Comparison of ENCODE assay signal across 12 cellular contexts in the genomic region with DNA sequence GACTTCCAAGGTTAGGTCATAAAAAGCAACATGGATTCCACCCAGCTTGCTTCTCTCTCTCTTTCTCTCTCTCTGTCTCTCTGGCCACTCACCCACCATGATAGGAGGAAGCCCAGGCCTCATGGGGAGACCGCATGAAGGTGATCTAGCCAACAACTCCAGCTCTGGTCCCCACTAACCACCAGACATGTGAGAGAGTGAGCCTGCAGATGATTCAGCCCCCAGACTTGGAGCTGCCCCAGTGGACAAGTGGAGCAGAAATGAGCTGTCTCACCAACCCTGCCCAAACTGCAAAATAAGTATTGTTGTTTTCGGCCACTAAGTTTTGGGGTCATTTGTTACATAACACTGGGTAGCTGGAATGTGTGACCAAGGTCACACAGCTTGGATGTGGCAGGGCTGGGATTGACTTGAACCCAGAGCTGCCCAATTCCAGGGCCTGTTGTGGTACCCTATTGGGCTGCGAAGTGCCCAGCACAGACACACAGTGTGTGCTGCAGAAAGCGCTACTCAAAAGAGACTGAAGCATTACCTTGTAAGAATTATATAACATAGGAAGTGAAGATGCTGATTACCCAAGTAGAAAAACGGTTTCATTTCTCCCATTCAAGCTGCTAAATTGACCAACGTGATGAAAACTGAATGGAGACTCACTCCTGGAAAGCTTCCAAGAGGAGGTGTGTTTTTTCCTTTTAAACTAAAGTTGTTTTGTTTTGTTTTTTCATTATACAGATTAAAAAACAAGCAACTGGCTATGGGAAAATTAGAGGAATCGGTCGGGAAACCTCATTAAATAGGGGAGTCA. TPM values are rescaled to one million over a fixed set of nuclear protein-coding genes. Genes with fewer than 3 reads are reported as not detected.
DNase-seq lines count a peak whose midpoint lies in the region; TF ChIP-seq lines count a peak whose summit lies in the region.
"Had no signal": no experiment of that assay in that cellular context is flagged by ENCODE, and none has a peak within 500 bp of the region (broad histone marks: within the 10 kb centered on the region; RNA-seq: fewer than 3 reads in every experiment).

No MANE protein-coding gene starts in this region.

- no peak for TF ChIP-seq POLR2A in suprapubic skin (IDR thresholded peaks at IDR 0.05)

- H3K36me3 Mint-ChIP-seq in activated CD4-positive, alpha-beta T cell treated with anti-CD3 and anti-CD28 coated beads, Interleukin-2, amount 10 ng/mL, durations not matched to agents 24 days and 14 days (ENCODE audit: low read depth), result peaks cover 1% of the 10 kb centered on the region

- peaks cover 25% of the 10 kb centered on the region for H3K27me3 Mint-ChIP-seq in activated CD4-positive, alpha-beta T cell treated with anti-CD3 and anti-CD28 coated beads, Interleukin-2, amount 10 ng/mL, durations not matched to agents 24 days and 14 days

- DNase-seq in Caki2 (ENCODE audit: low read depth) (peak; percentile 85), HK-2 (ENCODE audit: unreplicated experiment) (peak; percentile 40), adipocyte (ENCODE audit: low read depth) (peak; percentile 15), mesenchymal stem cell (no peak), suprapubic skin (ENCODE audit: low spot score in 2 of 2) (no peak), activated T-cell treated with anti-CD3 and anti-CD28 coated beads for 4 hours (no peak)
- DNase-seq in activated CD8-positive, alpha-beta memory T cell treated with anti-CD3 and anti-CD28 coated beads, Interleukin-2, amount 50 U/mL, for 48 hours, result no peak
- DNase-seq in activated CD4-positive, alpha-beta T cell treated with anti-CD3 and anti-CD28 coated beads, Interleukin-2, amount 10 ng/mL, durations not matched to agents 24 days and 14 days, result no peak
- DNase-seq: Caco-2, NCI-H2171 had no signal

- no peak overlapping the region for H3K4me3 Mint-ChIP-seq in activated CD4-positive, alpha-beta T cell treated with anti-CD3 and anti-CD28 coated beads, Interleukin-2, amount 10 ng/mL, durations not matched to agents 24 days and 14 days

- peaks cover 8% of the 10 kb centered on the region for H3K4me1 Mint-ChIP-seq in activated CD4-positive, alpha-beta T cell treated with anti-CD3 and anti-CD28 coated beads, Interleukin-2, amount 10 ng/mL, durations not matched to agents 24 days and 14 days

- 98% methylated on average over 7 of the region's 8 CpGs for WGBS in mesenchymal stem cell
- WGBS in suprapubic skin, result 65% methylated on average over 8 of the region's 8 CpGs

- H3K18ac ChIP-seq in mesenchymal stem cell (ENCODE audit: low read depth in 1 of 2, low read length in 2 of 2), result no peak overlapping the region

- H3K36me3 ChIP-seq in adipocyte (ENCODE audit: control insufficient read depth, insufficient read depth, low read length, severe bottlenecking) (no peaks in the 10 kb centered on the region), mesenchymal stem cell (ENCODE audit: control insufficient read depth in 1 of 2, insufficient read depth in 2 of 2, low read depth in 1 of 2, low read length in 2 of 2) (no peaks in the 10 kb centered on the region), suprapubic skin (no peaks in the 10 kb centered on the region)
- H3K36me3 ChIP-seq: ascending aorta had no signal

- intact Hi-C loops in activated CD4-positive, alpha-beta T cell treated with anti-CD3 and anti-CD28 coated beads, Interleukin-2, amount 10 ng/mL, durations not matched to agents 24 days and 14 days (cut with micrococcal nuclease), result no loop called here

- H3K4me3 ChIP-seq in adipocyte (ENCODE audit: low read length), result no peak overlapping the region
- H3K4me3 ChIP-seq in mesenchymal stem cell (ENCODE audit: insufficient read depth in 1 of 2, low read depth in 1 of 2, low read length in 2 of 2), result no peak overlapping the region
- H3K4me3 ChIP-seq in suprapubic skin, result no peak overlapping the region
- H3K4me3 ChIP-seq: ascending aorta had no signal

- H3K4me1 ChIP-seq in adipocyte (ENCODE audit: control insufficient read depth, insufficient read depth, low read length) (peaks cover 4% of the 10 kb centered on the region), mesenchymal stem cell (ENCODE audit: control insufficient read depth, insufficient read depth, low read depth, low read length) (peaks cover 24% of the 10 kb centered on the region), suprapubic skin (peaks cover 27% of the 10 kb centered on the region)

- H2BK12ac ChIP-seq in mesenchymal stem cell (ENCODE audit: low read length in 2 of 2), result no peak overlapping the region

- no peak overlapping the region for H4K91ac ChIP-seq in mesenchymal stem cell (ENCODE audit: low read length)

- no peak overlapping the region for H3K4me2 ChIP-seq in mesenchymal stem cell (ENCODE audit: low read length, poor library complexity, severe bottlenecking)
- H3K4me2 ChIP-seq: KMS-11 had no signal

- H3K9me3 ChIP-seq in adipocyte (ENCODE audit: control insufficient read depth, low read length) (no peaks in the 10 kb centered on the region), mesenchymal stem cell (ENCODE audit: control insufficient read depth, low read length) (no peaks in the 10 kb centered on the region), suprapubic skin (no peaks in the 10 kb centered on the region)
- H3K9me3 ChIP-seq: ascending aorta, Caco-2 had no signal

- H2BK5ac ChIP-seq in mesenchymal stem cell (ENCODE audit: low read depth, low read length, poor library complexity, severe bottlenecking), result no peak overlapping the region

- no peak overlapping the region for H2BK120ac ChIP-seq in mesenchymal stem cell (ENCODE audit: low read depth, low read length)

- no peak overlapping the region for H4K8ac ChIP-seq in mesenchymal stem cell (ENCODE audit: low read length)

- no peak overlapping the region for H2AK5ac ChIP-seq in mesenchymal stem cell (ENCODE audit: low read length, severe bottlenecking)

- no peak overlapping the region for H2AFZ ChIP-seq in mesenchymal stem cell (ENCODE audit: low read depth, low read length)

- H3K14ac ChIP-seq in mesenchymal stem cell (ENCODE audit: low read length in 2 of 2), result no peak overlapping the region

- no peaks in the 10 kb centered on the region for H3K27me3 ChIP-seq in adipocyte (replicated peaks; ENCODE audit: control insufficient read depth, insufficient read depth, low read length)
- no peaks in the 10 kb centered on the region for H3K27me3 ChIP-seq in mesenchymal stem cell (ENCODE audit: control insufficient read depth in 1 of 2, insufficient read depth in 1 of 2, low read length in 2 of 2)
- H3K27me3 ChIP-seq in suprapubic skin, result no peaks in the 10 kb centered on the region
- H3K27me3 ChIP-seq: ascending aorta had no signal

- H3K79me1 ChIP-seq in mesenchymal stem cell (replicated peaks; ENCODE audit: low read length, poor library complexity, severe bottlenecking), result no peaks in the 10 kb centered on the region

- no peak overlapping the region for H3K9ac ChIP-seq in adipocyte (ENCODE audit: low read length)
- H3K9ac ChIP-seq in mesenchymal stem cell (ENCODE audit: low read length), result peak overlapping the region; percentile 24
- H3K9ac ChIP-seq: KMS-11 had no signal

- H3K27ac ChIP-seq in mesenchymal stem cell (ENCODE audit: low read length, poor library complexity, severe bottlenecking) (no peak overlapping the region), suprapubic skin (no peak overlapping the region)
- H3K27ac ChIP-seq: KMS-11 had no signal

- H3K4ac ChIP-seq in mesenchymal stem cell (ENCODE audit: low read depth in 1 of 2, low read length in 2 of 2), result no peak overlapping the region

- no peak overlapping the region for H3K27ac Mint-ChIP-seq in activated CD4-positive, alpha-beta T cell treated with anti-CD3 and anti-CD28 coated beads, Interleukin-2, amount 10 ng/mL, durations not matched to agents 24 days and 14 days

- in situ Hi-C loops in Caki2 (cut with HindIII; ENCODE audit: low pct_unique_long_range_greater_than_20kb, low sequenced_read_pairs), result loop anchor here (25.0 kb wide), 1 partner anchor 105 kb away; a partner anchor contains a TSS

- no peaks in the 10 kb centered on the region for H3K9me3 Mint-ChIP-seq in activated CD4-positive, alpha-beta T cell treated with anti-CD3 and anti-CD28 coated beads, Interleukin-2, amount 10 ng/mL, durations not matched to agents 24 days and 14 days

- H2BK15ac ChIP-seq in mesenchymal stem cell (ENCODE audit: low read depth, poor library complexity, severe bottlenecking), result no peak overlapping the region

- no peak for TF ChIP-seq CTCF in suprapubic skin (IDR thresholded peaks at IDR 0.05)

- no peak overlapping the region for H3K23ac ChIP-seq in mesenchymal stem cell (ENCODE audit: low read length in 2 of 2)

- no peak for TF ChIP-seq EP300 in suprapubic skin (IDR thresholded peaks at IDR 0.05)

RNA-seq across cellular contexts. Expression of a gene that starts 9.1 kb away (rescaled TPM):
- total RNA-seq in Caki2 (2014; rRNA removed; shearing (Covaris generic); ENCODE audit: low replicate concordance), result 13.6 and 23.6 TPM in 2 replicates
- not detected for polyA plus RNA-seq in mesenchymal stem cell (2013, experiment 1 of 2)
- not detected for polyA plus RNA-seq in mesenchymal stem cell (2013, experiment 2 of 2)
- total RNA-seq in suprapubic skin, result not detected
- not detected in 2 replicates for total RNA-seq in activated CD4-positive, alpha-beta T cell treated with anti-CD3 and anti-CD28 coated beads, Interleukin-2, amount 10 ng/mL, durations not matched to agents 24 days and 14 days
- total RNA-seq: ascending aorta, Caco-2 had no signal

Comparison
In these comparisons a context has a peak if more than half of its experiments do, and no peak if none do; other contexts are left out.
1. DNase-seq: peak in Caki2 (single experiment), HK-2 (single experiment) and adipocyte (single experiment); none in mesenchymal stem cell (single experiment), suprapubic skin (0 of 2), activated CD8-positive, alpha-beta memory T cell treated with anti-CD3 and anti-CD28 coated beads, Interleukin-2, amount 50 U/mL, for 48 hours (single experiment), activated CD4-positive, alpha-beta T cell treated with anti-CD3 and anti-CD28 coated beads, Interleukin-2, amount 10 ng/mL, durations not matched to agents 24 days and 14 days (single experiment) and activated T-cell treated with anti-CD3 and anti-CD28 coated beads for 4 hours (single experiment).
2. RNA of a gene that starts 9.1 kb away (total RNA-seq): 13.6 to 23.6 TPM in Caki2; not detected in suprapubic skin and not detected in activated CD4-positive, alpha-beta T cell treated with anti-CD3 and anti-CD28 coated beads, Interleukin-2, amount 10 ng/mL, durations not matched to agents 24 days and 14 days; every median in the first group is over 10 times any median in the second.